ENCODE assay signal across 8 cellular contexts in genomic region chr1:68175621-68176398, GRCh38. TPM values are rescaled to one million over a fixed set of nuclear protein-coding genes. Genes with fewer than 3 reads are reported as not detected.
DNase-seq lines count a peak whose midpoint lies in the region; ATAC-seq lines count a peak whose summit lies in the region.

No MANE protein-coding gene starts in this region.

- H3K36me3 Mint-ChIP-seq in natural killer cell treated with Interleukin-12 subunit alpha and Interleukin-12 subunit beta and Interleukin-15 and Interleukin-18, amount 100 ng/mL, for 72 hours: no peaks in the 10 kb centered on the region

- intact Hi-C loops in Right ventricle myocardium superior (cut with DNase I): no loop called here
- intact Hi-C loops in Right ventricle myocardium inferior (cut with DNase I): loop anchor here (2.0 kb wide), 1 partner anchor 55 kb away; no protein-coding TSS in a partner anchor
- intact Hi-C loops in aorta (cut with DNase I): loop anchor here in 1 of 2 donors (5.0 kb wide), 1 partner anchor 51 kb away; no protein-coding TSS in a partner anchor

- peaks cover 2 to 21% of the 10 kb centered on the region in 2 donors for H3K4me1 ChIP-seq in aorta (ENCODE audit: control insufficient read depth in 1 of 2, insufficient read depth in 2 of 2, low read length in 2 of 2)

- H3K27me3 ChIP-seq in aorta (ENCODE audit: control insufficient read depth in 1 of 2, insufficient read depth in 2 of 2, low read length in 1 of 2): no peaks in the 10 kb centered on the region

- no peak overlapping the region for H3K4me3 ChIP-seq in aorta (ENCODE audit: low read length in 2 of 2)

- peaks cover 9% of the 10 kb centered on the region for H3K9me3 Mint-ChIP-seq in natural killer cell treated with Interleukin-12 subunit alpha and Interleukin-12 subunit beta and Interleukin-15 and Interleukin-18, amount 100 ng/mL, for 72 hours

- 5 to 11% methylated on average over 8 of the region's 8 CpGs for WGBS in aorta, 2 donors

- H3K4me3 Mint-ChIP-seq in natural killer cell treated with Interleukin-12 subunit alpha and Interleukin-12 subunit beta and Interleukin-15 and Interleukin-18, amount 100 ng/mL, for 72 hours: no peak overlapping the region

- no peaks in the 10 kb centered on the region for H3K36me3 ChIP-seq in aorta (ENCODE audit: control insufficient read depth in 1 of 2, insufficient read depth in 2 of 2, low read length in 1 of 2)

- H3K27me3 Mint-ChIP-seq in natural killer cell treated with Interleukin-12 subunit alpha and Interleukin-12 subunit beta and Interleukin-15 and Interleukin-18, amount 100 ng/mL, for 72 hours: no peaks in the 10 kb centered on the region

- H3K27ac Mint-ChIP-seq in natural killer cell treated with Interleukin-12 subunit alpha and Interleukin-12 subunit beta and Interleukin-15 and Interleukin-18, amount 100 ng/mL, for 72 hours: no peak overlapping the region

- ATAC-seq in Right ventricle myocardium superior (ENCODE audit: poor library complexity) (peak; percentile 15), Right ventricle myocardium inferior (no peak), aorta (ENCODE audit: low FRiP score) (no peak), HG03571 (IDR thresholded peaks at IDR 0.05; ENCODE audit: unreplicated experiment) (no peak)
- ATAC-seq in natural killer cell treated with Interleukin-12 subunit alpha and Interleukin-12 subunit beta and Interleukin-15 and Interleukin-18, amount 100 ng/mL, for 72 hours: no peak

- DNase-seq in Right ventricle myocardium superior (peak; percentile 44), Right ventricle myocardium inferior (ENCODE audit: missing footprints) (no peak), kidney glomerular epithelial cell (lab: John Stamatoyannopoulos, UW) (peak; percentile 5), aorta (no peak), cerebellar nuclear complex (lab: John Stamatoyannopoulos, UW) (no peak)
- DNase-seq in natural killer cell treated with Interleukin-12 subunit alpha and Interleukin-12 subunit beta and Interleukin-15 and Interleukin-18, amount 100 ng/mL, for 72 hours (ENCODE audit: low spot score): no peak

- no peaks in the 10 kb centered on the region for H3K4me1 Mint-ChIP-seq in natural killer cell treated with Interleukin-12 subunit alpha and Interleukin-12 subunit beta and Interleukin-15 and Interleukin-18, amount 100 ng/mL, for 72 hours (ENCODE audit: low read depth in 2 of 2)

- no peaks in the 10 kb centered on the region for H3K9me3 ChIP-seq in aorta (ENCODE audit: control insufficient read depth, low read length)

- H3K27ac ChIP-seq in angular gyrus (ENCODE audit: low read depth, low read length) (peak overlapping the region; percentile 12), aorta (ENCODE audit: low read depth in 1 of 2, low read length in 2 of 2) (peak overlapping the region; percentile 59 to 79)

RNA-seq across cellular contexts. Expression of gene WLS, which starts 56.5 kb away (rescaled TPM):
- total RNA-seq in Right ventricle myocardium superior (93.2 TPM), Right ventricle myocardium inferior (97.2 TPM), aorta (10 to 100 TPM; 47.3 to 81.5 TPM)
- 10 to 100 TPM; 29.9 to 56.3 TPM for polyA plus RNA-seq in aorta
- total RNA-seq in natural killer cell treated with Interleukin-12 subunit alpha and Interleukin-12 subunit beta and Interleukin-15 and Interleukin-18, amount 100 ng/mL, for 72 hours: not detected

Comparison
In these comparisons a context has a peak if more than half of its experiments do, and no peak if none do; other contexts are left out.
1. DNase-seq: peak in Right ventricle myocardium superior (single experiment) and kidney glomerular epithelial cell (single experiment); none in Right ventricle myocardium inferior (single experiment), aorta (0 of 2), cerebellar nuclear complex (0 of 2) and natural killer cell treated with Interleukin-12 subunit alpha and Interleukin-12 subunit beta and Interleukin-15 and Interleukin-18, amount 100 ng/mL, for 72 hours (single experiment).
2. RNA of gene WLS, which starts 56.5 kb away (total RNA-seq): 97.2 TPM in Right ventricle myocardium inferior (single experiment), 93.2 TPM in Right ventricle myocardium superior (single experiment) and 47.3 to 81.5 TPM in aorta; not detected in natural killer cell treated with Interleukin-12 subunit alpha and Interleukin-12 subunit beta and Interleukin-15 and Interleukin-18, amount 100 ng/mL, for 72 hours; every median in the first group is over 10 times any median in the second.